19 cellular contexts compared by ENCODE assay signal in genomic region chr10:74500806-74501205, GRCh38.
DNase-seq lines count a peak whose midpoint lies in the region; ATAC-seq and TF ChIP-seq lines count a peak whose summit lies in the region.
"Had no signal": no experiment of that assay in that cellular context is flagged by ENCODE, and none has a peak within 500 bp of the region (broad histone marks: within the 10 kb centered on the region; RNA-seq: fewer than 3 reads in every experiment).

No MANE protein-coding gene starts in this region.

- no peak overlapping the region for H3K4me3 ChIP-seq in fibroblast of pulmonary artery (replicated peaks; ENCODE audit: low read depth, low read length)
- no peak overlapping the region for H3K4me3 ChIP-seq in vagina
- H3K4me3 ChIP-seq in Caco-2 (ENCODE audit: low read depth, low read length): no peak overlapping the region
- H3K4me3 ChIP-seq: Peyer's patch had no signal

- no peak for ATAC-seq in stimulated activated naive CD8-positive, alpha-beta T cell treated with anti-CD3 and anti-CD28 coated beads, Interleukin-15, Interleukin-2, amounts not matched to agents 100 U/mL and 50 U/mL, for 24 hours
- no peak for ATAC-seq in activated T-helper 17 cell treated with anti-CD3 and anti-CD28 coated beads, Interleukin-2, amount 50 U/mL, for 72 hours (replicated peaks)
- no peak for ATAC-seq in GM21717 (IDR thresholded peaks at IDR 0.05; ENCODE audit: unreplicated experiment)

- peak overlapping the region; percentile 21 for H3K27ac ChIP-seq in vagina
- H3K27ac ChIP-seq: Peyer's patch had no signal

- no peak overlapping the region for H3K4me3 Mint-ChIP-seq in stimulated activated naive CD8-positive, alpha-beta T cell treated with anti-CD3 and anti-CD28 coated beads, Interleukin-15, Interleukin-2, amounts not matched to agents 100 ng/mL and 50 ng/mL, for 24 hours
- no peak overlapping the region for H3K4me3 Mint-ChIP-seq in activated T-helper 17 cell treated with anti-CD3 and anti-CD28 coated beads, Interleukin-2, amount 50 U/mL, for 72 hours
- no peak overlapping the region for H3K4me3 Mint-ChIP-seq in Caco-2 (ENCODE audit: unreplicated experiment)
- H3K4me3 Mint-ChIP-seq: H9 had no signal

- H3K27me3 Mint-ChIP-seq in stimulated activated naive CD8-positive, alpha-beta T cell treated with anti-CD3 and anti-CD28 coated beads, Interleukin-15, Interleukin-2, amounts not matched to agents 100 ng/mL and 50 ng/mL, for 24 hours: no peaks in the 10 kb centered on the region
- H3K27me3 Mint-ChIP-seq in activated T-helper 17 cell treated with anti-CD3 and anti-CD28 coated beads, Interleukin-2, amount 50 U/mL, for 72 hours: no peaks in the 10 kb centered on the region
- H3K27me3 Mint-ChIP-seq in Caco-2 (ENCODE audit: insufficient read depth, unreplicated experiment): no peaks in the 10 kb centered on the region

- H3K9me3 ChIP-seq in vagina: no peaks in the 10 kb centered on the region
- no peaks in the 10 kb centered on the region for H3K9me3 ChIP-seq in Caco-2
- H3K9me3 ChIP-seq: BE2C, Peyer's patch had no signal

- peaks cover 25% of the 10 kb centered on the region for H3K4me1 ChIP-seq in vagina
- H3K4me1 ChIP-seq in Caco-2: 0 out of 2 replicates have a peak, but pooled peaks cover 4% of the 10 kb centered on the region
- H3K4me1 ChIP-seq: BE2C, Peyer's patch had no signal

- DNase-seq in stimulated activated naive CD8-positive, alpha-beta T cell treated with anti-CD3 and anti-CD28 coated beads, Interleukin-15, Interleukin-2, amounts not matched to agents 100 U/mL and 50 U/mL, for 24 hours: no peak
- DNase-seq in fibroblast of pulmonary artery (ENCODE audit: low read depth) (peak; percentile 52), vagina (ENCODE audit: extremely low spot score in 2 of 2) (no peak), NAMALWA (ENCODE audit: low spot score) (no peak), Caco-2 (no peak)
- DNase-seq: activated CD4-positive, CD25-positive, alpha-beta regulatory T cell; activated T-cell treated with anti-CD3 and anti-CD28 coated beads for 4 hours; anterior cingulate cortex; BE2C; effector memory CD4-positive, alpha-beta T cell; H9; NCI-H2029 treated with DMSO at 0.1 percent for 48 hours; NCI-H526; Peyer's patch; posterior cingulate gyrus; T-helper 1 cell had no signal

- peak overlapping the region; percentile 74 for H3K27ac Mint-ChIP-seq in stimulated activated naive CD8-positive, alpha-beta T cell treated with anti-CD3 and anti-CD28 coated beads, Interleukin-15, Interleukin-2, amounts not matched to agents 100 ng/mL and 50 ng/mL, for 24 hours
- peak overlapping the region; percentile 71 for H3K27ac Mint-ChIP-seq in activated T-helper 17 cell treated with anti-CD3 and anti-CD28 coated beads, Interleukin-2, amount 50 U/mL, for 72 hours
- H3K27ac Mint-ChIP-seq in Caco-2 (ENCODE audit: unreplicated experiment): no peak overlapping the region

- peaks cover 75% of the 10 kb centered on the region for H3K36me3 Mint-ChIP-seq in stimulated activated naive CD8-positive, alpha-beta T cell treated with anti-CD3 and anti-CD28 coated beads, Interleukin-15, Interleukin-2, amounts not matched to agents 100 ng/mL and 50 ng/mL, for 24 hours (ENCODE audit: low read depth)
- H3K36me3 Mint-ChIP-seq in activated T-helper 17 cell treated with anti-CD3 and anti-CD28 coated beads, Interleukin-2, amount 50 U/mL, for 72 hours (ENCODE audit: low read depth): peaks cover 68% of the 10 kb centered on the region
- peaks cover 22% of the 10 kb centered on the region for H3K36me3 Mint-ChIP-seq in Caco-2 (ENCODE audit: insufficient read depth, unreplicated experiment)

- H3K4me1 Mint-ChIP-seq in stimulated activated naive CD8-positive, alpha-beta T cell treated with anti-CD3 and anti-CD28 coated beads, Interleukin-15, Interleukin-2, amounts not matched to agents 100 ng/mL and 50 ng/mL, for 24 hours (ENCODE audit: low read depth): peaks cover 53% of the 10 kb centered on the region
- H3K4me1 Mint-ChIP-seq in activated T-helper 17 cell treated with anti-CD3 and anti-CD28 coated beads, Interleukin-2, amount 50 U/mL, for 72 hours: peaks cover 27% of the 10 kb centered on the region
- H3K4me1 Mint-ChIP-seq in Caco-2 (ENCODE audit: low read depth, unreplicated experiment): peaks cover 9% of the 10 kb centered on the region

- intact Hi-C loops in vagina (cut with DNase I): no loop called here
- intact Hi-C loops in Caco-2 (cut with micrococcal nuclease; ENCODE audit: unreplicated experiment): no loop called here

- peaks cover 22% of the 10 kb centered on the region for H3K9me3 Mint-ChIP-seq in stimulated activated naive CD8-positive, alpha-beta T cell treated with anti-CD3 and anti-CD28 coated beads, Interleukin-15, Interleukin-2, amounts not matched to agents 100 ng/mL and 50 ng/mL, for 24 hours
- peaks cover 8% of the 10 kb centered on the region for H3K9me3 Mint-ChIP-seq in activated T-helper 17 cell treated with anti-CD3 and anti-CD28 coated beads, Interleukin-2, amount 50 U/mL, for 72 hours
- no peaks in the 10 kb centered on the region for H3K9me3 Mint-ChIP-seq in Caco-2 (ENCODE audit: unreplicated experiment)

- H3K36me3 ChIP-seq in vagina: no peaks in the 10 kb centered on the region
- no peaks in the 10 kb centered on the region for H3K36me3 ChIP-seq in Caco-2 (ENCODE audit: control insufficient read depth, insufficient read depth, low read length)
- H3K36me3 ChIP-seq: BE2C, Peyer's patch had no signal

- H3K27me3 ChIP-seq in vagina (no peaks in the 10 kb centered on the region), Caco-2 (replicated peaks; ENCODE audit: control insufficient read depth, insufficient read depth, low read length) (no peaks in the 10 kb centered on the region)
- H3K27me3 ChIP-seq: BE2C, Peyer's patch had no signal

- POLR2A ChIA-PET in Caco-2 (lab: Charles Lee): no interaction called here

- no TSS peak for BruUV-seq in Caco-2 (replicated peaks; lab: Mats Ljungman, UMichigan)

- CTCF ChIA-PET in Caco-2 (lab: Charles Lee): no interaction called here

- no peak for TF ChIP-seq POLR2A in vagina (IDR thresholded peaks at IDR 0.05)

- TF ChIP-seq CTCF in fibroblast of pulmonary artery (IDR thresholded peaks at IDR 0.05; ENCODE audit: low read length, missing control alignments) (no peak), vagina (IDR thresholded peaks at IDR 0.05) (no peak), Caco-2 (IDR thresholded peaks at IDR 0.05; ENCODE audit: insufficient read depth in 1 of 2, low read depth in 1 of 2, low read length in 1 of 2, severe bottlenecking in 1 of 2, unreplicated experiment in 1 of 2) (no peak)
